ENCODE assay signal across 33 cellular contexts in genomic region chr2:36792947-36793346, GRCh38.
"Had no signal": no experiment of that assay in that cellular context is flagged by ENCODE, and none has a peak within 500 bp of the region (broad histone marks: within the 10 kb centered on the region; RNA-seq: fewer than 3 reads in every experiment).

No MANE protein-coding gene starts in this region.

- H3K4me3 ChIP-seq: ascending aorta, gastrocnemius medialis, pancreas, prostate gland, sigmoid colon, vagina had no signal

- H3K4me1 ChIP-seq: ascending aorta, gastrocnemius medialis, pancreas, prostate gland, sigmoid colon, vagina had no signal

- H3K27ac Mint-ChIP-seq: activated CD4-positive, alpha-beta memory T cell treated with anti-CD3 and anti-CD28 coated beads, Interleukin-2, amount 10 ng/mL, durations not matched to agents 7 days and 5 days; activated CD4-positive, alpha-beta T cell treated with anti-CD3 and anti-CD28 coated beads, Interleukin-2, amount 10 ng/mL, durations not matched to agents 24 days and 14 days; activated naive CD4-positive, alpha-beta T cell treated with anti-CD3 and anti-CD28 coated beads, Interleukin-2, amount 10 ng/mL, durations not matched to agents 7 days and 5 days; activated naive CD8-positive, alpha-beta T cell treated with anti-CD3 and anti-CD28 coated beads, Interleukin-2, amount 10 ng/mL, durations not matched to agents 7 days and 5 days; activated T-cell treated with anti-CD3 and anti-CD28 coated beads, Interleukin-2, amount 50 U/mL, for 24 hours; brain; stimulated activated effector memory CD8-positive, alpha-beta T cell treated with anti-CD3 and anti-CD28 coated beads, Interleukin-12 subunit alpha, Interleukin-12 subunit beta, amount 100 ng/mL, for 72 hours; stimulated activated naive CD8-positive, alpha-beta T cell treated with anti-CD3 and anti-CD28 coated beads, Interleukin-15, Interleukin-2, amounts not matched to agents 100 ng/mL and 50 ng/mL, for 24 hours; type B pancreatic cell had no signal

- H3K27ac ChIP-seq: ascending aorta, gastrocnemius medialis, pancreas, prostate gland, sigmoid colon, vagina, WERI-Rb-1 had no signal

- DNase-seq: activated CD4-positive, alpha-beta memory T cell treated with anti-CD3 and anti-CD28 coated beads, Interleukin-2, amount 10 ng/mL, durations not matched to agents 7 days and 5 days; activated CD4-positive, alpha-beta T cell treated with anti-CD3 and anti-CD28 coated beads, Interleukin-2, amount 10 ng/mL, durations not matched to agents 24 days and 14 days; activated CD8-positive, alpha-beta memory T cell treated with anti-CD3 and anti-CD28 coated beads, Interleukin-2, amount 50 U/mL, for 48 hours; activated gamma-delta T cell; activated naive CD4-positive, alpha-beta T cell treated with anti-CD3 and anti-CD28 coated beads, Interleukin-2, amount 10 ng/mL, durations not matched to agents 7 days and 5 days; activated naive CD8-positive, alpha-beta T cell treated with anti-CD3 and anti-CD28 coated beads, Interleukin-2, amount 10 ng/mL, durations not matched to agents 7 days and 5 days; activated T-cell treated with anti-CD3 and anti-CD28 coated beads, Interleukin-2, amount 50 U/mL, for 24 hours; cortex of kidney; effector memory CD8-positive, alpha-beta T cell; erythroblast; gastrocnemius medialis; glutamatergic neuron; left cardiac atrium; mammary epithelial cell; naive B cell; nucleus accumbens; pancreas; retina; sigmoid colon; small intestine; stimulated activated CD4-positive, alpha-beta T cell treated with anti-CD3 and anti-CD28 coated beads, Interleukin-4, amount 100 ng/mL, for 24 hours; substantia nigra; T1000; WERI-Rb-1 had no signal

- H3K4me1 Mint-ChIP-seq: brain, neural crest cell had no signal

- H3K9me3 Mint-ChIP-seq: activated CD4-positive, alpha-beta memory T cell treated with anti-CD3 and anti-CD28 coated beads, Interleukin-2, amount 10 ng/mL, durations not matched to agents 7 days and 5 days; activated CD4-positive, alpha-beta T cell treated with anti-CD3 and anti-CD28 coated beads, Interleukin-2, amount 10 ng/mL, durations not matched to agents 24 days and 14 days; activated naive CD4-positive, alpha-beta T cell treated with anti-CD3 and anti-CD28 coated beads, Interleukin-2, amount 10 ng/mL, durations not matched to agents 7 days and 5 days; activated naive CD8-positive, alpha-beta T cell treated with anti-CD3 and anti-CD28 coated beads, Interleukin-2, amount 10 ng/mL, durations not matched to agents 7 days and 5 days; activated T-cell treated with anti-CD3 and anti-CD28 coated beads, Interleukin-2, amount 50 U/mL, for 24 hours; brain; effector memory CD8-positive, alpha-beta T cell; naive B cell; neural crest cell; stimulated activated effector memory CD8-positive, alpha-beta T cell treated with anti-CD3 and anti-CD28 coated beads, Interleukin-12 subunit alpha, Interleukin-12 subunit beta, amount 100 ng/mL, for 72 hours; stimulated activated naive CD8-positive, alpha-beta T cell treated with anti-CD3 and anti-CD28 coated beads, Interleukin-15, Interleukin-2, amounts not matched to agents 100 ng/mL and 50 ng/mL, for 24 hours; type B pancreatic cell had no signal

- H3K36me3 Mint-ChIP-seq: activated naive CD4-positive, alpha-beta T cell treated with anti-CD3 and anti-CD28 coated beads, Interleukin-2, amount 10 ng/mL, durations not matched to agents 7 days and 5 days; activated naive CD8-positive, alpha-beta T cell treated with anti-CD3 and anti-CD28 coated beads, Interleukin-2, amount 10 ng/mL, durations not matched to agents 7 days and 5 days; brain; naive B cell; stimulated activated effector memory CD8-positive, alpha-beta T cell treated with anti-CD3 and anti-CD28 coated beads, Interleukin-12 subunit alpha, Interleukin-12 subunit beta, amount 100 ng/mL, for 72 hours; type B pancreatic cell had no signal

- ATAC-seq: activated CD4-positive, CD25-positive, alpha-beta regulatory T cell treated with anti-CD3 and anti-CD28 coated beads, Interleukin-2, amount 50 U/mL, for 24 hours; effector memory CD8-positive, alpha-beta T cell; gastrocnemius medialis; left cardiac atrium; pancreas; stimulated activated effector memory CD8-positive, alpha-beta T cell treated with anti-CD3 and anti-CD28 coated beads, Interleukin-12 subunit alpha, Interleukin-12 subunit beta, amount 100 ng/mL, for 72 hours had no signal

- H3K9me3 ChIP-seq: ascending aorta, gastrocnemius medialis, pancreas, prostate gland, sigmoid colon, vagina had no signal

- H3K4me3 Mint-ChIP-seq: activated CD4-positive, alpha-beta memory T cell treated with anti-CD3 and anti-CD28 coated beads, Interleukin-2, amount 10 ng/mL, durations not matched to agents 7 days and 5 days; activated CD4-positive, alpha-beta T cell treated with anti-CD3 and anti-CD28 coated beads, Interleukin-2, amount 10 ng/mL, durations not matched to agents 24 days and 14 days; activated naive CD4-positive, alpha-beta T cell treated with anti-CD3 and anti-CD28 coated beads, Interleukin-2, amount 10 ng/mL, durations not matched to agents 7 days and 5 days; activated naive CD8-positive, alpha-beta T cell treated with anti-CD3 and anti-CD28 coated beads, Interleukin-2, amount 10 ng/mL, durations not matched to agents 7 days and 5 days; activated T-cell treated with anti-CD3 and anti-CD28 coated beads, Interleukin-2, amount 50 U/mL, for 24 hours; brain; effector memory CD8-positive, alpha-beta T cell; naive B cell; neural crest cell; stimulated activated effector memory CD8-positive, alpha-beta T cell treated with anti-CD3 and anti-CD28 coated beads, Interleukin-12 subunit alpha, Interleukin-12 subunit beta, amount 100 ng/mL, for 72 hours; stimulated activated naive CD8-positive, alpha-beta T cell treated with anti-CD3 and anti-CD28 coated beads, Interleukin-15, Interleukin-2, amounts not matched to agents 100 ng/mL and 50 ng/mL, for 24 hours; type B pancreatic cell had no signal

- H3K36me3 ChIP-seq: ascending aorta, gastrocnemius medialis, pancreas, prostate gland, sigmoid colon, vagina, WERI-Rb-1 had no signal

- H3K27me3 ChIP-seq: ascending aorta, gastrocnemius medialis, pancreas, vagina had no signal
